Comparison of ENCODE assay signal across 8 cellular contexts in genomic region chr11:94521684-94522083, GRCh38. TPM values are rescaled to one million over a fixed set of nuclear protein-coding genes. Genes with fewer than 3 reads are reported as not detected.
DNase-seq lines count a peak whose midpoint lies in the region; ATAC-seq, FAIRE-seq and TF ChIP-seq lines count a peak whose summit lies in the region.

No MANE protein-coding gene starts in this region.

- TF ChIP-seq CTCF in AG04450 (IDR thresholded peaks at IDR 0.05; ENCODE audit: low read depth, low read length) (peak; percentile 52), fibroblast of the aortic adventitia (IDR thresholded peaks at IDR 0.05; ENCODE audit: insufficient read depth, low read length) (peak; percentile 72)

- DNase-seq in AG04450 (ENCODE audit: low read depth, low spot score) (no peak), GM19239 (ENCODE audit: insufficient read length, low spot score) (no peak), NCI-H69 (lab: John Stamatoyannopoulos, UW) (peak; percentile 46), fibroblast of the aortic adventitia (ENCODE audit: low read depth) (peak; percentile 48), COR-L47 (lab: John Stamatoyannopoulos, UW) (no peak), NCI-H1436 (lab: John Stamatoyannopoulos, UW) (no peak)
- no peak for DNase-seq in activated T-cell treated with anti-CD3 and anti-CD28 coated beads, Interleukin-2, amount 50 U/mL, for 1 hour

- H3K9me3 ChIP-seq in AG04450 (ENCODE audit: control insufficient read depth, insufficient read depth, low read length), result no peaks in the 10 kb centered on the region

- POLR2A ChIA-PET in AG04450 (lab: Yijun Ruan, JAX), result no interaction called here

- no peak for ATAC-seq in HG03097 (IDR thresholded peaks at IDR 0.05; ENCODE audit: low FRiP score, unreplicated experiment)

- CTCF ChIA-PET in AG04450 (lab: Charles Lee), result interaction anchor here (0.9 to 13.7 kb wide), 10 partner anchors 9 to 101 kb away, joined by 3 to 212 read pairs (median 4); partner anchors contain the start of gene C11orf97

- H3K4me3 ChIP-seq in AG04450 (ENCODE audit: low read depth, low read length) (no peak overlapping the region), fibroblast of the aortic adventitia (ENCODE audit: low read depth, low read length) (no peak overlapping the region)

- peak; percentile 62 for FAIRE-seq in GM19239 (lab: Jason Lieb, UNC)

- H3K27ac ChIP-seq in AG04450 (ENCODE audit: low read depth, low read length), result no peak overlapping the region

- H3K27me3 ChIP-seq in AG04450 (ENCODE audit: control insufficient read depth, insufficient read depth, low read length), result peaks cover 4% of the 10 kb centered on the region

RNA-seq across cellular contexts. Expression of gene C11orf97, which starts 9.4 kb away (rescaled TPM):
- polyA plus RNA-seq in AG04450 (2011; rRNA removed), result not detected in 2 replicates
- polyA minus RNA-seq in AG04450 (2011; rRNA and poly(A)+ RNA removed), result not detected in 2 replicates
- total RNA-seq in fibroblast of the aortic adventitia (ENCODE audit: low replicate concordance), result not detected in 2 replicates

RNA-seq across cellular contexts. Expression of gene FUT4, which starts 22.0 kb away (rescaled TPM):
- 2.2 and 2.6 TPM in 2 replicates for polyA plus RNA-seq in AG04450 (2011; rRNA removed)
- polyA minus RNA-seq in AG04450 (2011; rRNA and poly(A)+ RNA removed), result 2.3 and 3.5 TPM in 2 replicates
- total RNA-seq in fibroblast of the aortic adventitia (ENCODE audit: low replicate concordance), result 5.6 and 7.1 TPM in 2 replicates

RNA-seq across cellular contexts. Expression of gene ANKRD49, which starts 27.9 kb away (rescaled TPM):
- polyA plus RNA-seq in AG04450 (2011; rRNA removed), result 12.4 and 16.0 TPM in 2 replicates
- 5.9 and 8.3 TPM in 2 replicates for polyA minus RNA-seq in AG04450 (2011; rRNA and poly(A)+ RNA removed)
- total RNA-seq in fibroblast of the aortic adventitia (ENCODE audit: low replicate concordance), result 13.7 and 13.9 TPM in 2 replicates

RNA-seq across cellular contexts. Expression of gene MRE11, which starts 28.0 kb away (rescaled TPM):
- 8.1 and 10.3 TPM in 2 replicates for polyA plus RNA-seq in AG04450 (2011; rRNA removed)
- 5.7 and 7.5 TPM in 2 replicates for polyA minus RNA-seq in AG04450 (2011; rRNA and poly(A)+ RNA removed)
- total RNA-seq in fibroblast of the aortic adventitia (ENCODE audit: low replicate concordance), result 15.5 and 23.9 TPM in 2 replicates

RNA-seq across cellular contexts. Expression of gene PIWIL4, which starts 45.5 kb away (rescaled TPM):
- polyA plus RNA-seq in AG04450 (2011; rRNA removed), result 1.0 and 1.1 TPM in 2 replicates
- 0.41 and 0.65 TPM in 2 replicates for polyA minus RNA-seq in AG04450 (2011; rRNA and poly(A)+ RNA removed)
- 2.7 and 5.6 TPM in 2 replicates for total RNA-seq in fibroblast of the aortic adventitia (ENCODE audit: low replicate concordance)

Comparison
In these comparisons a context has a peak if more than half of its experiments do, and no peak if none do; other contexts are left out.
1. DNase-seq: peak in NCI-H69 (single experiment) and fibroblast of the aortic adventitia (single experiment); none in AG04450 (single experiment), GM19239 (single experiment), COR-L47 (single experiment), NCI-H1436 (single experiment) and activated T-cell treated with anti-CD3 and anti-CD28 coated beads, Interleukin-2, amount 50 U/mL, for 1 hour (single experiment).